Comparison of ENCODE assay signal across 2 cellular contexts in genomic region chr17:68641276-68642117, GRCh38.
A peak's percentile ranks its signal among the peaks of the same experiment; 100 is the strongest.
TF ChIP-seq lines count a peak whose summit lies in the region.

No MANE protein-coding gene starts in this region.

TF ChIP-seq in liver, 16 proteins besides CTCF, POLR2A, EP300 and RAD21 (continued from another document):
- no peak for TF ChIP-seq EGR1 (IDR thresholded peaks at IDR 0.05; ENCODE audit: low read depth in 2 of 2)
- no peak for TF ChIP-seq FOXA1 (IDR thresholded peaks at IDR 0.05)
- no peak for TF ChIP-seq REST (IDR thresholded peaks at IDR 0.05)
- peak; percentile 48 for TF ChIP-seq FOXA2 (IDR thresholded peaks at IDR 0.05)
- no peak for TF ChIP-seq YY1 (IDR thresholded peaks at IDR 0.05)
- no peak for TF ChIP-seq GABPA (IDR thresholded peaks at IDR 0.05 in 1 of 2, conservative IDR thresholded peaks at IDR 0.05 in 1 of 2)

TF ChIP-seq in HepG2, 621 proteins besides CTCF, POLR2A, EP300 and RAD21 (continued from another document):
- no peak for TF ChIP-seq ZNF687 (CRISPR knock-in tag; IDR thresholded peaks at IDR 0.05)
- no peak for TF ChIP-seq POLR2AphosphoS2 (IDR thresholded peaks at IDR 0.05; ENCODE audit: low read depth, low read length)
- no peak for TF ChIP-seq ZNF496 (CRISPR knock-in tag; IDR thresholded peaks at IDR 0.05; ENCODE audit: insufficient replicate concordance)
- TF ChIP-seq HINFP (CRISPR knock-in tag; IDR thresholded peaks at IDR 0.05; ENCODE audit: low read depth), result no peak
- TF ChIP-seq GPN1 (CRISPR knock-in tag; IDR thresholded peaks at IDR 0.05; ENCODE audit: borderline replicate concordance), result no peak
- TF ChIP-seq ZFP1 (CRISPR knock-in tag; IDR thresholded peaks at IDR 0.05), result no peak
- TF ChIP-seq ZNF639 (CRISPR knock-in tag; conservative IDR thresholded peaks at IDR 0.05), result no peak
- no peak for TF ChIP-seq GRHL1 (CRISPR knock-in tag; conservative IDR thresholded peaks at IDR 0.05)
- no peak for TF ChIP-seq ZNF788 (CRISPR knock-in tag; IDR thresholded peaks at IDR 0.05; ENCODE audit: borderline replicate concordance)
- no peak for TF ChIP-seq ZKSCAN5 (CRISPR knock-in tag; IDR thresholded peaks at IDR 0.05)
- TF ChIP-seq GFI1 (CRISPR knock-in tag; IDR thresholded peaks at IDR 0.05; ENCODE audit: borderline replicate concordance), result no peak
